ENCODE assay signal across 14 cellular contexts in the genomic region with DNA sequence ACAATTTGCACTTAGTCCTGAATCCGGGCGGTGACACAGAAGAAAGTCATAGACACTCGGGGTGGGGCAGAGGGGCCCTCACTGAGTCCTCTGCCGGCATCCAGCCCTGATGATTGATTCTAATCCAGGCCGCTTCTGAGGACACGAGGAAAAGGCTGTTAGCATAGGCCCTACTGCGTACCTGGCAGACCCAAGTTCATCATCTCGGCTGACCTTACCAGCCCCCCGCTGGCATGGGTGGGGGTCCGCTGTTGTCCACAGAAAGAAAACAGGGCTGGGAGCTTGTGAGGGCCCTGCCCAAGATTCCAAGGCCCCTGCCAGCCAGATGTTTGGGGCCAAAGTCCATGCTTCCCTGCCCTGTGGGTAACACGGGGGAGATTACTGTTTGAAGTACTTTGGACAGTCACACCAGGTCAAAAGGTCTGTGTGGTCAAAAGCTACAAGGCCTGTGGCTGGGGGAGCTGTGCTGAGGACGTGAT. TPM values are rescaled to one million over a fixed set of nuclear protein-coding genes. Genes with fewer than 3 reads are reported as not detected.
DNase-seq lines count a peak whose midpoint lies in the region; ATAC-seq and TF ChIP-seq lines count a peak whose summit lies in the region.
"Had no signal": no experiment of that assay in that cellular context is flagged by ENCODE, and none has a peak within 500 bp of the region (broad histone marks: within the 10 kb centered on the region; RNA-seq: fewer than 3 reads in every experiment).

No MANE protein-coding gene starts in this region.

- no peak for TF ChIP-seq POLR2A in gastroesophageal sphincter (IDR thresholded peaks at IDR 0.05)

- peaks cover 48 to 98% (median 94%) of the 10 kb centered on the region in 10 experiments for H3K4me1 ChIP-seq in BLaER1 treated with 17β-estradiol and CSF1 and Interleukin-3, amounts not matched to agents 10 nM and 100 nM
- H3K4me1 ChIP-seq in RWPE2 (ENCODE audit: insufficient read depth, poor library complexity, severe bottlenecking) (peaks cover 66% of the 10 kb centered on the region), gastroesophageal sphincter (peaks cover 21 to 96% (median 70%) of the 10 kb centered on the region in 3 donors), rectal smooth muscle tissue (ENCODE audit: control insufficient read depth, insufficient read depth, low read length) (peaks cover 44% of the 10 kb centered on the region)

- no peak overlapping the region for H3K4me3 ChIP-seq in BLaER1 treated with 17β-estradiol and CSF1 and Interleukin-3, amounts not matched to agents 10 nM and 100 nM
- H3K4me3 ChIP-seq in RWPE2 (ENCODE audit: severe bottlenecking) (no peak overlapping the region), gastroesophageal sphincter (no peak overlapping the region), rectal smooth muscle tissue (ENCODE audit: low read length) (no peak overlapping the region)
- H3K4me3 ChIP-seq: GM12878 had no signal

- no peak for TF ChIP-seq EP300 in gastroesophageal sphincter (IDR thresholded peaks at IDR 0.05)

- no peak for TF ChIP-seq CTCF in RWPE2 (IDR thresholded peaks at IDR 0.05; ENCODE audit: poor library complexity, severe bottlenecking)
- no peak for TF ChIP-seq CTCF in gastroesophageal sphincter (IDR thresholded peaks at IDR 0.05)

- peaks cover 15 to 85% (median 32%) of the 10 kb centered on the region in 11 experiments; a peak in 19 of 22 replicates for H4K20me1 ChIP-seq in BLaER1 treated with 17β-estradiol and CSF1 and Interleukin-3, amounts not matched to agents 10 nM and 100 nM

- H3K27me3 Mint-ChIP-seq in stimulated activated naive CD8-positive, alpha-beta T cell treated with anti-CD3 and anti-CD28 coated beads, Interleukin-15, amount 100 ng/mL, for 72 hours, result no peaks in the 10 kb centered on the region
- H3K27me3 Mint-ChIP-seq: activated naive CD8-positive, alpha-beta T cell; CD8-positive, alpha-beta memory T cell; naive thymus-derived CD4-positive, alpha-beta T cell had no signal

- H3K27ac Mint-ChIP-seq in stimulated activated naive CD8-positive, alpha-beta T cell treated with anti-CD3 and anti-CD28 coated beads, Interleukin-15, amount 100 ng/mL, for 72 hours, result no peak overlapping the region

- WGBS in gastroesophageal sphincter (ENCODE audit: low coverage in 1 of 2), 2 donors, result 0 to 87% methylated on average over 1 to 8 of the region's 12 CpGs

- peaks cover 70% of the 10 kb centered on the region for H3K4me1 Mint-ChIP-seq in stimulated activated naive CD8-positive, alpha-beta T cell treated with anti-CD3 and anti-CD28 coated beads, Interleukin-15, amount 100 ng/mL, for 72 hours

- no peak for ATAC-seq in RWPE2 (ENCODE audit: low read depth)
- no peak for ATAC-seq in gastroesophageal sphincter
- ATAC-seq in stimulated activated naive CD8-positive, alpha-beta T cell treated with anti-CD3 and anti-CD28 coated beads, Interleukin-15, amount 100 ng/mL, for 72 hours, result no peak
- no peak for ATAC-seq in GM19455 (IDR thresholded peaks at IDR 0.05; ENCODE audit: unreplicated experiment)
- ATAC-seq in HG02798 (IDR thresholded peaks at IDR 0.05; ENCODE audit: poor library complexity, unreplicated experiment), result no peak
- ATAC-seq in HG02588 (IDR thresholded peaks at IDR 0.05; ENCODE audit: unreplicated experiment), result no peak
- ATAC-seq: GM12878; naive thymus-derived CD4-positive, alpha-beta T cell had no signal

- no peak overlapping the region for H3K4me3 Mint-ChIP-seq in stimulated activated naive CD8-positive, alpha-beta T cell treated with anti-CD3 and anti-CD28 coated beads, Interleukin-15, amount 100 ng/mL, for 72 hours
- H3K4me3 Mint-ChIP-seq: activated naive CD8-positive, alpha-beta T cell; CD8-positive, alpha-beta memory T cell; naive thymus-derived CD4-positive, alpha-beta T cell had no signal

- peak overlapping the region in 9 of 11 experiments; percentile 2 to 72 (median 55); a peak in 16 of 22 replicates for H3K4me2 ChIP-seq in BLaER1 treated with 17β-estradiol and CSF1 and Interleukin-3, amounts not matched to agents 10 nM and 100 nM

- H3K27ac ChIP-seq in BLaER1 treated with 17β-estradiol and CSF1 and Interleukin-3, amounts not matched to agents 10 nM and 100 nM, result peak overlapping the region in 7 of 11 experiments; percentile 3 to 53 (median 43); a peak in 11 of 22 replicates
- H3K27ac ChIP-seq in RWPE2 (ENCODE audit: poor library complexity, severe bottlenecking) (peak overlapping the region; percentile 99), gastroesophageal sphincter (peak overlapping the region; percentile 88 to 94 (median 93)), rectal smooth muscle tissue (ENCODE audit: low read depth, low read length) (peak overlapping the region; percentile 86)

- DNase-seq in RWPE2 (ENCODE audit: low spot score), result no peak
- no peak for DNase-seq in stimulated activated naive CD8-positive, alpha-beta T cell treated with anti-CD3 and anti-CD28 coated beads, Interleukin-15, amount 100 ng/mL, for 72 hours
- DNase-seq: activated CD4-positive, CD25-positive, alpha-beta regulatory T cell; CD8-positive, alpha-beta memory T cell; naive thymus-derived CD4-positive, alpha-beta T cell; NCI-H1092 had no signal

- H3K9me3 Mint-ChIP-seq in stimulated activated naive CD8-positive, alpha-beta T cell treated with anti-CD3 and anti-CD28 coated beads, Interleukin-15, amount 100 ng/mL, for 72 hours, result no peaks in the 10 kb centered on the region
- H3K9me3 Mint-ChIP-seq: CD8-positive, alpha-beta memory T cell; naive thymus-derived CD4-positive, alpha-beta T cell had no signal

- peaks cover 7 to 92% (median 41%) of the 10 kb centered on the region in 11 experiments; a peak in 18 of 22 replicates for H3K36me3 ChIP-seq in BLaER1 treated with 17β-estradiol and CSF1 and Interleukin-3, amounts not matched to agents 10 nM and 100 nM
- H3K36me3 ChIP-seq in RWPE2 (ENCODE audit: low read depth), result peaks cover 40% of the 10 kb centered on the region
- H3K36me3 ChIP-seq in gastroesophageal sphincter, result no peaks in the 10 kb centered on the region
- no peaks in the 10 kb centered on the region for H3K36me3 ChIP-seq in rectal smooth muscle tissue (ENCODE audit: control insufficient read depth, insufficient read depth, low read length)

- no peaks in the 10 kb centered on the region for H3K9me3 ChIP-seq in BLaER1 treated with 17β-estradiol and CSF1 and Interleukin-3, amounts not matched to agents 10 nM and 100 nM (replicated peaks in 1 of 11)
- H3K9me3 ChIP-seq in RWPE2 (ENCODE audit: severe bottlenecking) (no peaks in the 10 kb centered on the region), gastroesophageal sphincter (no peaks in the 10 kb centered on the region)

- no peaks in the 10 kb centered on the region for H3K27me3 ChIP-seq in BLaER1 treated with 17β-estradiol and CSF1 and Interleukin-3, amounts not matched to agents 10 nM and 100 nM
- no peaks in the 10 kb centered on the region for H3K27me3 ChIP-seq in RWPE2 (ENCODE audit: insufficient read depth, poor library complexity, severe bottlenecking)
- H3K27me3 ChIP-seq in gastroesophageal sphincter, result no peaks in the 10 kb centered on the region
- H3K27me3 ChIP-seq in rectal smooth muscle tissue (ENCODE audit: control insufficient read depth, insufficient read depth, low read length), result no peaks in the 10 kb centered on the region

- peak overlapping the region in 6 of 11 experiments; percentile 10 to 64 (median 32); a peak in 10 of 22 replicates for H3K9ac ChIP-seq in BLaER1 treated with 17β-estradiol and CSF1 and Interleukin-3, amounts not matched to agents 10 nM and 100 nM
- H3K9ac ChIP-seq in rectal smooth muscle tissue (ENCODE audit: low read length), result no peak overlapping the region

RNA-seq across cellular contexts. Expression of a gene that starts 24.5 kb away (rescaled TPM):
- total RNA-seq in gastroesophageal sphincter, result 100 to 1,000 TPM; 116 to 172 (median 144) TPM

Comparison
In these comparisons a context has a peak if more than half of its experiments do, and no peak if none do; other contexts are left out.
1. H3K27ac ChIP-seq: peak in every context shown above with its lines; median percentile 99 in RWPE2; 93 in gastroesophageal sphincter; 86 in rectal smooth muscle tissue; 43 in BLaER1 treated with 17β-estradiol and CSF1 and Interleukin-3, amounts not matched to agents 10 nM and 100 nM.